In the genomic region with DNA sequence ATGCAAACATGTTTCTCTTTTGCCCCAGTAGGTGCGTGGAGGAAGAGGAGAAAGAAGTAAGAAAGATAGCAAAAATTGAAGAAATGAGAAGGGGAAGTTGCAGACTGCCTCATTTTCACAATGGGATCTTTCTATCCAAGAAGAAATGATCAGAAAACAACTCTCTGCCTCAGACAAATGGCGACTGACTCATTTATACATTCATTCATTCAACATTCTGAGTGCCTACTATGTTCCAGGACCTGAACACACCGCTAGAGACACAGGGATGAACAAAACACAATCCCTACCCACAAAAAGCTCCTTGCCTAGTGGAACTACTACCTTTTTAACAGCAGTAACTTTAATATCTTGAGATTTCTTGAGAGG, we compare ENCODE assay signal across 8 cellular contexts. TPM values are rescaled to one million over a fixed set of nuclear protein-coding genes. Genes with fewer than 3 reads are reported as not detected.
DNase-seq lines count a peak whose midpoint lies in the region; ATAC-seq, FAIRE-seq and TF ChIP-seq lines count a peak whose summit lies in the region.

No MANE protein-coding gene starts in this region.

- H3K4me2 ChIP-seq in K562 (ENCODE audit: insufficient read depth, low read length), result peak overlapping the region; percentile 96

- FAIRE-seq in K562 (lab: Jason Lieb, UNC), result no peak

- no peak for TF ChIP-seq EP300 in K562 (IDR thresholded peaks at IDR 0.05; ENCODE audit: low read length)

- TF ChIP-seq RAD21 in K562 (CRISPR knock-in tag; conservative IDR thresholded peaks at IDR 0.05 in 1 of 2, IDR thresholded peaks at IDR 0.05 in 1 of 2), result 0 out of 4 replicates have a peak, but pooled peaks of 1 of the 2 experiments have one; percentile 12

- in situ Hi-C loops in K562 (cut with MboI), result no loop called here

- peaks cover 90% of the 10 kb centered on the region for H3K79me2 ChIP-seq in K562 (ENCODE audit: control insufficient read depth, insufficient read depth, low read length)

- BruUV-seq in K562 (replicated peaks; lab: Mats Ljungman, UMichigan), result TSS peak; percentile 66

- ATAC-seq in GM19438 (IDR thresholded peaks at IDR 0.05; ENCODE audit: low read depth, unreplicated experiment) (peak; percentile 4), K562 (peak; percentile 14), lower lobe of right lung (peak; percentile 0 to 2), GM19324 (IDR thresholded peaks at IDR 0.05; ENCODE audit: low FRiP score, unreplicated experiment) (no peak)

- H3K27me3 ChIP-seq in BE2C (no peaks in the 10 kb centered on the region), K562 (ENCODE audit: control insufficient read depth in 2 of 2, insufficient read depth in 2 of 2, low read length in 2 of 2) (no peaks in the 10 kb centered on the region; a peak in 1 of 5 replicates), lower lobe of right lung (ENCODE audit: low read depth) (no peaks in the 10 kb centered on the region), uterus (no peaks in the 10 kb centered on the region)

- no peaks in the 10 kb centered on the region for H3K9me1 ChIP-seq in K562 (ENCODE audit: control insufficient read depth, insufficient read depth, low read length)

- intact Hi-C loops in K562 (cut with micrococcal nuclease) (loop anchor here (1.0 to 5.0 kb wide), 2 partner anchors 75 to 206 kb away; a partner anchor contains a TSS), lower lobe of right lung (cut with DNase I) (no loop called here), uterus (cut with DNase I; ENCODE audit: low total_unique reads) (loop anchor here (5.0 kb wide), 1 partner anchor 76 kb away; no protein-coding TSS in a partner anchor), head of caudate nucleus (cut with DNase I) (no loop called here)

- H3K27ac ChIP-seq in K562 (ENCODE audit: extremely low read depth, low read depth, low read length) (peak overlapping the region; percentile 96), lower lobe of right lung (peak overlapping the region; percentile 97), uterus (peak overlapping the region; percentile 96 to 99)

- H3K9ac ChIP-seq in K562 (ENCODE audit: insufficient read depth in 1 of 2, low read depth in 2 of 2, low read length in 2 of 2), result peak overlapping the region; percentile 91 to 95

- WGBS in K562 (ENCODE audit: insufficient coverage, low coverage, missing lambda C conversion rate), result 0% methylated on average over 3 of the region's 3 CpGs

- CTCF ChIA-PET in K562 (lab: Yijun Ruan, JAX; ENCODE audit: low intra/inter-chr PET ratio), result no interaction called here

- no peak for TF ChIP-seq CTCF in BE2C (IDR thresholded peaks at IDR 0.05; ENCODE audit: low read depth, low read length)
- TF ChIP-seq CTCF in K562 (IDR thresholded peaks at IDR 0.05 in 2 of 3, conservative IDR thresholded peaks at IDR 0.05 in 1 of 3; ENCODE audit: insufficient read depth in 2 of 3, low read depth in 1 of 3, low read length in 3 of 3), result no peak
- no peak for TF ChIP-seq CTCF in lower lobe of right lung (IDR thresholded peaks at IDR 0.05)
- no peak for TF ChIP-seq CTCF in uterus (IDR thresholded peaks at IDR 0.05)

- H2AFZ ChIP-seq in K562 (ENCODE audit: low read depth, low read length), result peak overlapping the region; percentile 98

- no peak for TF ChIP-seq POLR2A in K562 (conservative IDR thresholded peaks at IDR 0.05)
- no peak for TF ChIP-seq POLR2A in uterus (IDR thresholded peaks at IDR 0.05)

- H4K20me1 ChIP-seq in K562 (replicated peaks; ENCODE audit: control insufficient read depth, insufficient read depth, low read length), result no peaks in the 10 kb centered on the region

- H3K9me3 ChIP-seq in BE2C, result no peaks in the 10 kb centered on the region
- no peaks in the 10 kb centered on the region for H3K9me3 ChIP-seq in K562 (replicated peaks; ENCODE audit: control insufficient read depth, insufficient read depth, low read depth, low read length)
- H3K9me3 ChIP-seq in lower lobe of right lung, result no peaks in the 10 kb centered on the region
- H3K9me3 ChIP-seq in uterus, result no peaks in the 10 kb centered on the region

- DNase-seq in BE2C (no peak), KG1 (lab: John Stamatoyannopoulos, UW) (peak; percentile 35), K562 (ENCODE audit: extremely low read depth in 1 of 4, low spot score in 3 of 4) (no peak), lower lobe of right lung (no peak), uterus (no peak), head of caudate nucleus (no peak)

- H3K36me3 ChIP-seq in BE2C (no peaks in the 10 kb centered on the region; the same call in 1 of the 2 replicates), K562 (ENCODE audit: control insufficient read depth, insufficient read depth, low read length) (peaks cover 29% of the 10 kb centered on the region), lower lobe of right lung (peaks cover 15% of the 10 kb centered on the region), uterus (no peaks in the 10 kb centered on the region)

- H3K4me3 ChIP-seq in BE2C (ENCODE audit: low read depth, low read length) (peak overlapping the region; percentile 89), K562 (peak overlapping the region; percentile 59), lower lobe of right lung (peak overlapping the region; percentile 82), uterus (peak overlapping the region; percentile 73 to 82)

- H3K4me1 ChIP-seq in BE2C (no peaks in the 10 kb centered on the region), K562 (replicated peaks in 1 of 2; ENCODE audit: control insufficient read depth in 2 of 2, insufficient read depth in 2 of 2, low read length in 2 of 2) (peaks cover 0 to 23% of the 10 kb centered on the region in 2 experiments; a peak in 3 of 5 replicates), lower lobe of right lung (peaks cover 50% of the 10 kb centered on the region), uterus (peaks cover 8 to 19% of the 10 kb centered on the region in 2 donors)

- POLR2A ChIA-PET in K562 (lab: Yijun Ruan, JAX), result interaction anchor here (1.1 to 1.9 kb wide), 7 partner anchors 9 to 205 kb away, joined by 3 to 12 read pairs (median 4); a partner anchor contains a TSS

RNA-seq across cellular contexts. Expression of a gene that starts 0.3 kb away (rescaled TPM):
- 9.2 TPM for polyA plus RNA-seq in BE2C (2012; ENCODE audit: insufficient read depth, insufficient read length, low read depth)
- 28.8 and 72.9 TPM in 2 replicates for total RNA-seq in K562 (2011; cell fraction: chromatin; rRNA removed; ENCODE audit: low replicate concordance)
- total RNA-seq in K562 (2011; cell fraction: nucleolus; rRNA removed), result 14.5 and 17.2 TPM in 2 replicates
- 34.7 and 36.3 TPM in 2 replicates for total RNA-seq in K562 (2011; cell fraction: nucleoplasm; rRNA removed)
- 12.9 and 16.8 TPM in 2 replicates for total RNA-seq in K562 (2014; rRNA removed)
- total RNA-seq in K562 (2014; rRNA removed; fragmentation: Illumina TruSeq; extraction: Trizol), result 28.1 and 28.8 TPM in 2 replicates
- total RNA-seq in K562 (2015; rRNA removed; fragmentation: Illumina TruSeq; extraction: Trizol), result 19.8 and 21.1 TPM in 2 replicates
- 15.8 and 19.2 TPM in 2 replicates for total RNA-seq in K562 (2021)
- polyA plus RNA-seq in K562 (2011; rRNA removed), result 16.1 and 20.5 TPM in 2 replicates
- 5.3 and 9.0 TPM in 2 replicates for polyA plus RNA-seq in K562 (2011; cell fraction: cytosol; rRNA removed)
- polyA plus RNA-seq in K562 (2011; cell fraction: nucleus; rRNA removed), result 12.9 and 13.3 TPM in 2 replicates
- 11.2 and 11.4 TPM in 2 replicates for polyA plus RNA-seq in K562 (2012)
- 15.3 and 16.9 TPM in 2 replicates for polyA plus RNA-seq in K562 (2014; fragmentation: Illumina TruSeq; extraction: Trizol)
- polyA plus RNA-seq in K562 (2014; fragmentation: Nextera tagmentation; extraction: Ambion mirVana), result 10 to 100 TPM; 12.2 to 14.2 TPM
- polyA plus RNA-seq in K562 (2014; rRNA removed), result 12.9 and 13.5 TPM in 2 replicates
- polyA minus RNA-seq in K562 (2011; rRNA and poly(A)+ RNA removed), result 37.9 and 48.5 TPM in 2 replicates
- polyA minus RNA-seq in K562 (2011; cell fraction: cytosol; rRNA and poly(A)+ RNA removed), result 8.6 and 9.4 TPM in 2 replicates
- polyA minus RNA-seq in K562 (2011; cell fraction: nucleus; rRNA and poly(A)+ RNA removed), result 12.9 and 21.7 TPM in 2 replicates
- 32.1 TPM for total RNA-seq in lower lobe of right lung
- 10 to 100 TPM in 3 of 4 donors, 1 to 10 TPM in 1; 6.4 to 55.0 (median 35.9) TPM for total RNA-seq in uterus

RNA-seq across cellular contexts. Expression of a gene that starts 0.8 kb away (rescaled TPM):
- 18.3 TPM for polyA plus RNA-seq in BE2C (2012; ENCODE audit: insufficient read depth, insufficient read length, low read depth)
- 94.2 and 220 TPM in 2 replicates for total RNA-seq in K562 (2011; cell fraction: chromatin; rRNA removed; ENCODE audit: low replicate concordance)
- 55.9 and 60.4 TPM in 2 replicates for total RNA-seq in K562 (2011; cell fraction: nucleolus; rRNA removed)
- 92.5 and 135 TPM in 2 replicates for total RNA-seq in K562 (2011; cell fraction: nucleoplasm; rRNA removed)
- total RNA-seq in K562 (2014; rRNA removed) (60.2 and 63.9 TPM in 2 replicates), K562 (2014; rRNA removed; fragmentation: Illumina TruSeq; extraction: Trizol) (101 and 104 TPM in 2 replicates), K562 (2015; rRNA removed; fragmentation: Illumina TruSeq; extraction: Trizol) (104 and 114 TPM in 2 replicates), K562 (2021) (63.8 and 67.2 TPM in 2 replicates), lower lobe of right lung (38.3 TPM), uterus (100 to 1,000 TPM in 1 of 4 donors, 10 to 100 TPM in 3; 25.0 to 103 (median 50.7) TPM)
- polyA plus RNA-seq in K562 (2011; rRNA removed) (45.4 and 56.9 TPM in 2 replicates), K562 (2014; fragmentation: Illumina TruSeq; extraction: Trizol) (80.7 and 98.6 TPM in 2 replicates), K562 (2014; fragmentation: Nextera tagmentation; extraction: Ambion mirVana) (100 to 1,000 TPM in 1 of 2 experiments, 10 to 100 TPM in 1; 92.1 to 126 TPM), K562 (2014; rRNA removed) (72.1 and 79.5 TPM in 2 replicates)
- 24.1 and 31.5 TPM in 2 replicates for polyA plus RNA-seq in K562 (2011; cell fraction: cytosol; rRNA removed)
- polyA plus RNA-seq in K562 (2011; cell fraction: nucleus; rRNA removed), result 42.8 and 46.1 TPM in 2 replicates
- polyA plus RNA-seq in K562 (2012), result 44.7 and 45.2 TPM in 2 replicates
- polyA minus RNA-seq in K562 (2011; rRNA and poly(A)+ RNA removed), result 80.7 and 89.1 TPM in 2 replicates
- 27.6 and 30.5 TPM in 2 replicates for polyA minus RNA-seq in K562 (2011; cell fraction: cytosol; rRNA and poly(A)+ RNA removed)
- 56.7 and 91.1 TPM in 2 replicates for polyA minus RNA-seq in K562 (2011; cell fraction: nucleus; rRNA and poly(A)+ RNA removed)

RNA-seq across cellular contexts. Expression of a gene that starts 55.5 kb away (rescaled TPM):
- polyA plus RNA-seq in BE2C (2012; ENCODE audit: insufficient read depth, insufficient read length, low read depth), result not detected
- not detected in 2 replicates for total RNA-seq in K562 (2011; cell fraction: chromatin; rRNA removed; ENCODE audit: low replicate concordance)
- not detected in 2 replicates for total RNA-seq in K562 (2011; cell fraction: nucleolus; rRNA removed)
- total RNA-seq in K562 (2011; cell fraction: nucleoplasm; rRNA removed), result not detected in 2 replicates
- total RNA-seq in K562 (2014; rRNA removed) (not detected in 2 replicates), K562 (2014; rRNA removed; fragmentation: Illumina TruSeq; extraction: Trizol) (not detected in 2 replicates), K562 (2015; rRNA removed; fragmentation: Illumina TruSeq; extraction: Trizol) (not detected in 2 replicates), K562 (2021) (6.3 and 6.7 TPM in 2 replicates), lower lobe of right lung (36.7 TPM), uterus (1 to 10 TPM in 1 of 4 donors, not detected in 3; 3.3 TPM)
- polyA plus RNA-seq in K562 (2011; rRNA removed) (not detected in 2 replicates), K562 (2014; fragmentation: Illumina TruSeq; extraction: Trizol) (not detected in 2 replicates), K562 (2014; fragmentation: Nextera tagmentation; extraction: Ambion mirVana) (not detected), K562 (2014; rRNA removed) (not detected in 2 replicates)
- polyA plus RNA-seq in K562 (2011; cell fraction: cytosol; rRNA removed), result not detected in 2 replicates
- polyA plus RNA-seq in K562 (2011; cell fraction: nucleus; rRNA removed), result not detected in 2 replicates
- not detected in 2 replicates for polyA plus RNA-seq in K562 (2012)
- polyA minus RNA-seq in K562 (2011; rRNA and poly(A)+ RNA removed), result not detected in 2 replicates
- polyA minus RNA-seq in K562 (2011; cell fraction: cytosol; rRNA and poly(A)+ RNA removed), result not detected in 2 replicates
- not detected in 2 replicates for polyA minus RNA-seq in K562 (2011; cell fraction: nucleus; rRNA and poly(A)+ RNA removed)

Comparison
In these comparisons a context has a peak if more than half of its experiments do, and no peak if none do; other contexts are left out.
1. intact Hi-C loops: an anchor here in K562 (1.0 to 5.0 kb wide) and uterus (5.0 kb wide); none called in lower lobe of right lung and head of caudate nucleus.